In genomic region chr6:37137201-37137880, GRCh38 we compare ENCODE assay signal across 8 cellular contexts. TPM values are rescaled to one million over a fixed set of nuclear protein-coding genes. Genes with fewer than 3 reads are reported as not detected.
DNase-seq lines count a peak whose midpoint lies in the region; ATAC-seq lines count a peak whose summit lies in the region.

No MANE protein-coding gene starts in this region.

- peak; percentile 85 for DNase-seq in AG08396 (ENCODE audit: low spot score)
- peak; percentile 20 for DNase-seq in activated CD8-positive, alpha-beta memory T cell treated with anti-CD3 and anti-CD28 coated beads, Interleukin-2, amount 50 U/mL, for 4 hours
- DNase-seq in glomerular endothelial cell (ENCODE audit: extremely low read depth, low read depth, low spot score) = peak; percentile 91
- DNase-seq in renal cortical epithelial cell (ENCODE audit: low read depth) = peak; percentile 100
- no peak for DNase-seq in cortex of kidney (lab: John Stamatoyannopoulos, UW)
- DNase-seq in NCI-H2107 (lab: John Stamatoyannopoulos, UW) = no peak

- ATAC-seq in HG03280 (IDR thresholded peaks at IDR 0.05; ENCODE audit: unreplicated experiment) (peak; percentile 47), HG03520 (IDR thresholded peaks at IDR 0.05; ENCODE audit: unreplicated experiment) (no peak)

RNA-seq across cellular contexts. Expression of gene PIM1, which starts 32.6 kb away (rescaled TPM):
- total RNA-seq in glomerular endothelial cell = 3.6 and 10.6 TPM in 2 replicates
- total RNA-seq in renal cortical epithelial cell = 6.6 and 9.9 TPM in 2 replicates

Comparison
In these comparisons a context has a peak if more than half of its experiments do, and no peak if none do; other contexts are left out.
1. DNase-seq: peak in AG08396 (single experiment), activated CD8-positive, alpha-beta memory T cell treated with anti-CD3 and anti-CD28 coated beads, Interleukin-2, amount 50 U/mL, for 4 hours (single experiment), glomerular endothelial cell (single experiment) and renal cortical epithelial cell (single experiment); none in cortex of kidney (single experiment) and NCI-H2107 (single experiment).